1 cellular context compared by ENCODE assay signal in genomic region chr21:39452207-39452964, GRCh38.
A peak's percentile ranks its signal among the peaks of the same experiment; 100 is the strongest.
TF ChIP-seq lines count a peak whose summit lies in the region.

No MANE protein-coding gene starts in this region.

TF ChIP-seq in HEK293, 187 proteins besides CTCF, POLR2A, EP300 and RAD21 (continued from another document and continues in another):
- TF ChIP-seq ZNF513 (tag by site-specific recombination; IDR thresholded peaks at IDR 0.05) (0 out of 2 replicates have a peak, but pooled peaks have one; percentile 36), KLF10 (tag by site-specific recombination; IDR thresholded peaks at IDR 0.05) (no peak), ZEB2 (tag by site-specific recombination; IDR thresholded peaks at IDR 0.05) (peak; percentile 96), ZNF571 (tag by site-specific recombination; IDR thresholded peaks at IDR 0.05) (no peak), ZNF184 (tag by site-specific recombination; IDR thresholded peaks at IDR 0.05) (peak; percentile 81), ZNF645 (tag by site-specific recombination; IDR thresholded peaks at IDR 0.05) (no peak), ZNF169 (tag by site-specific recombination; IDR thresholded peaks at IDR 0.05) (no peak), ZNF416 (tag by site-specific recombination; IDR thresholded peaks at IDR 0.05) (no peak), ZNF350 (tag by site-specific recombination; IDR thresholded peaks at IDR 0.05) (no peak), ATF2 (tag by site-specific recombination; IDR thresholded peaks at IDR 0.05; ENCODE audit: low read depth) (peak; percentile 99), GLI4 (tag by site-specific recombination; IDR thresholded peaks at IDR 0.05) (no peak), ZNF132 (tag by site-specific recombination; IDR thresholded peaks at IDR 0.05; ENCODE audit: borderline replicate concordance) (no peak), ZBTB11 (tag by site-specific recombination; conservative IDR thresholded peaks at IDR 0.05; ENCODE audit: low read depth) (no peak), WT1 (tag by site-specific recombination; IDR thresholded peaks at IDR 0.05) (no peak), ZNF621 (tag by site-specific recombination; IDR thresholded peaks at IDR 0.05) (no peak), ZNF155 (tag by site-specific recombination; IDR thresholded peaks at IDR 0.05) (no peak), ZBTB6 (tag by site-specific recombination; IDR thresholded peaks at IDR 0.05) (no peak), ZNF292 (tag by site-specific recombination; IDR thresholded peaks at IDR 0.05; ENCODE audit: borderline replicate concordance, low read depth) (no peak), ZNF837 (tag by site-specific recombination; IDR thresholded peaks at IDR 0.05) (no peak), HOXA7 (CRISPR knock-in tag; IDR thresholded peaks at IDR 0.05; ENCODE audit: borderline replicate concordance) (no peak), ZNF639 (tag by site-specific recombination; IDR thresholded peaks at IDR 0.05) (peak; percentile 79), GFI1B (tag by site-specific recombination; IDR thresholded peaks at IDR 0.05) (no peak), ZNF580 (tag by site-specific recombination; IDR thresholded peaks at IDR 0.05) (no peak), GLI2 (tag by site-specific recombination; IDR thresholded peaks at IDR 0.05; ENCODE audit: borderline replicate concordance, low read depth) (no peak), ZNF560 (tag by site-specific recombination; IDR thresholded peaks at IDR 0.05; ENCODE audit: borderline replicate concordance) (no peak), ZNF785 (tag by site-specific recombination; IDR thresholded peaks at IDR 0.05) (no peak), GLIS1 (tag by site-specific recombination; IDR thresholded peaks at IDR 0.05) (no peak), ZNF157 (tag by site-specific recombination; IDR thresholded peaks at IDR 0.05) (no peak), ZNF544 (tag by site-specific recombination; IDR thresholded peaks at IDR 0.05) (no peak), ZNF561 (tag by site-specific recombination; IDR thresholded peaks at IDR 0.05; ENCODE audit: borderline replicate concordance) (no peak), ZSCAN23 (tag by site-specific recombination; IDR thresholded peaks at IDR 0.05) (no peak), ZFHX2 (tag by site-specific recombination; conservative IDR thresholded peaks at IDR 0.05) (no peak), ZNF692 (tag by site-specific recombination; IDR thresholded peaks at IDR 0.05) (0 out of 2 replicates have a peak, but pooled peaks have one; percentile 47), ZBTB7A (tag by site-specific recombination; IDR thresholded peaks at IDR 0.05; ENCODE audit: low read depth) (no peak), ZNF654 (tag by site-specific recombination; IDR thresholded peaks at IDR 0.05; ENCODE audit: low read depth) (no peak), ZNF433 (tag by site-specific recombination; IDR thresholded peaks at IDR 0.05; ENCODE audit: low read depth) (no peak), ZBTB48 (tag by site-specific recombination; IDR thresholded peaks at IDR 0.05) (no peak), ZNF768 (tag by site-specific recombination; IDR thresholded peaks at IDR 0.05) (no peak), ZNF362 (tag by site-specific recombination; IDR thresholded peaks at IDR 0.05) (no peak), HOXC10 (CRISPR knock-in tag; IDR thresholded peaks at IDR 0.05) (no peak), ZBTB44 (tag by site-specific recombination; IDR thresholded peaks at IDR 0.05) (no peak), KLF16 (tag by site-specific recombination; IDR thresholded peaks at IDR 0.05) (0 out of 2 replicates have a peak, but pooled peaks have one; percentile 16), ZNF76 (tag by site-specific recombination; IDR thresholded peaks at IDR 0.05; ENCODE audit: borderline replicate concordance, low read depth) (no peak; the same call in 1 of the 2 replicates), ZNF266 (tag by site-specific recombination; IDR thresholded peaks at IDR 0.05; ENCODE audit: low read depth) (no peak), TSHZ1 (tag by site-specific recombination; IDR thresholded peaks at IDR 0.05; ENCODE audit: borderline replicate concordance) (no peak; the same call in 1 of the 2 replicates), ZSCAN16 (tag by site-specific recombination; IDR thresholded peaks at IDR 0.05) (no peak), YY2 (tag by site-specific recombination; IDR thresholded peaks at IDR 0.05) (no peak), ZXDB (tag by site-specific recombination; IDR thresholded peaks at IDR 0.05) (no peak), ZNF211 (tag by site-specific recombination; IDR thresholded peaks at IDR 0.05; ENCODE audit: low read depth) (no peak)
